ENCODE assay signal across 1 cellular context in genomic region chr5:28967848-28968247, GRCh38.
TF ChIP-seq lines count a peak whose summit lies in the region.

No MANE protein-coding gene starts in this region.

TF ChIP-seq in WTC11, 78 proteins besides CTCF, POLR2A, EP300 and RAD21 (continued from another document):
- TF ChIP-seq ATF6 (CRISPR knock-in tag; IDR thresholded peaks at IDR 0.05) (no peak), EMX1 (CRISPR knock-in tag; IDR thresholded peaks at IDR 0.05) (no peak), E2F1 (CRISPR knock-in tag; IDR thresholded peaks at IDR 0.05) (no peak), STAT6 (CRISPR knock-in tag; conservative IDR thresholded peaks at IDR 0.05; ENCODE audit: low read depth) (no peak), E2F4 (CRISPR knock-in tag; IDR thresholded peaks at IDR 0.05; ENCODE audit: borderline replicate concordance, low read depth) (no peak)
